ENCODE assay signal across 12 cellular contexts in the genomic region with DNA sequence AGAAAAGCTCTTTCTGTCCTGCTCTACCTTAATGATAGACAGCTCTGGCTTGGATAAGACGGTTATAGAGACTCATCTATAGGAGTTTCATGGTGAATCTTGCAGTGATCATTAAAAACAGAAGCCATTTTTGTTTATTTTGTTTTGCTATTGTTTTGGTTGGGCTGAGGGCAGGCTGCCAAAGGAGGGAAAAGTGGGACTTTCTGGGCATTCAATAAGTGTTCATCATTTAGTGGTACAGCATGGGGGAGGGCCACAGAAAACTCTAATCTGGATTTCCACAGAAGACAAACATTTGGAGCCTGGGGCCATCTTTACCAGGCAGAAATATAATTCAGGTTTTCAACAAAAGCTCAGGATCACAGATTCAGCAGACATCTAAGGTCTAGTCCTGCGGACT.
"Had no signal": no experiment of that assay in that cellular context is flagged by ENCODE, and none has a peak within 500 bp of the region (broad histone marks: within the 10 kb centered on the region; RNA-seq: fewer than 3 reads in every experiment).

No MANE protein-coding gene starts in this region.

- H3K36me3 Mint-ChIP-seq: natural killer cell; stimulated activated naive B cell treated with anti-CD40 and anti-IgM and Interleukin-4, amounts not matched to agents 10 μg/mL and 1 μg/mL and 100 μg/mL, for 72 hours had no signal

- H3K4me3 Mint-ChIP-seq: activated naive CD4-positive, alpha-beta T cell treated with anti-CD3 and anti-CD28 coated beads for 36 hours; activated naive CD8-positive, alpha-beta T cell treated with anti-CD3 and anti-CD28 coated beads, Interleukin-2, amount 50 U/mL, for 24 hours; natural killer cell; stimulated activated naive B cell treated with anti-CD40 and anti-IgM and Interleukin-4, amounts not matched to agents 10 μg/mL and 1 μg/mL and 100 μg/mL, for 72 hours had no signal

- DNase-seq: activated CD4-positive, alpha-beta T cell treated with anti-CD3 and anti-CD28 coated beads, Interleukin-2, amount 50 U/mL, for 4 hours; activated CD4-positive, CD25-positive, alpha-beta regulatory T cell treated with anti-CD3 and anti-CD28 coated beads, Interleukin-2, amount 50 U/mL, for 72 hours; activated naive CD4-positive, alpha-beta T cell treated with anti-CD3 and anti-CD28 coated beads for 36 hours; activated naive CD8-positive, alpha-beta T cell treated with anti-CD3 and anti-CD28 coated beads, Interleukin-2, amount 50 U/mL, for 24 hours; aorta; left colon; mammary epithelial cell; natural killer cell; stimulated activated naive B cell treated with anti-CD40 and anti-IgM and Interleukin-4, amounts not matched to agents 10 μg/mL and 1 μg/mL and 100 μg/mL, for 72 hours; thyroid gland had no signal

- H3K27me3 ChIP-seq: esophagus muscularis mucosa, thyroid gland had no signal

- H3K4me3 ChIP-seq: esophagus muscularis mucosa, thyroid gland had no signal

- H3K9me3 Mint-ChIP-seq: activated T-helper 2 cell treated with anti-CD3 and anti-CD28 coated beads, Interferon-gamma antibody, Interleukin-2, Interleukin-4, amounts not matched to agents 10 μg/mL and 5 μg/mL and 100 μg/mL, durations not matched to agents 14 hours and 24 hours and 36 hours; stimulated activated naive B cell treated with anti-CD40 and anti-IgM and Interleukin-4, amounts not matched to agents 10 μg/mL and 1 μg/mL and 100 μg/mL, for 72 hours had no signal

- H3K9me3 ChIP-seq: esophagus muscularis mucosa, thyroid gland had no signal

- H3K36me3 ChIP-seq: esophagus muscularis mucosa, thyroid gland had no signal

- H3K27ac ChIP-seq: esophagus muscularis mucosa, thyroid gland had no signal

- H3K4me1 Mint-ChIP-seq: natural killer cell had no signal

- H3K4me1 ChIP-seq: esophagus muscularis mucosa, thyroid gland had no signal

- H3K27ac Mint-ChIP-seq: activated naive CD4-positive, alpha-beta T cell treated with anti-CD3 and anti-CD28 coated beads for 36 hours; activated naive CD8-positive, alpha-beta T cell treated with anti-CD3 and anti-CD28 coated beads, Interleukin-2, amount 50 U/mL, for 24 hours; activated T-helper 2 cell treated with anti-CD3 and anti-CD28 coated beads, Interferon-gamma antibody, Interleukin-2, Interleukin-4, amounts not matched to agents 10 μg/mL and 5 μg/mL and 100 μg/mL, durations not matched to agents 14 hours and 24 hours and 36 hours; natural killer cell; stimulated activated naive B cell treated with anti-CD40 and anti-IgM and Interleukin-4, amounts not matched to agents 10 μg/mL and 1 μg/mL and 100 μg/mL, for 72 hours had no signal

- ATAC-seq: activated naive CD8-positive, alpha-beta T cell treated with anti-CD3 and anti-CD28 coated beads, Interleukin-2, amount 50 U/mL, for 24 hours; left colon; natural killer cell had no signal
